In the genomic region with DNA sequence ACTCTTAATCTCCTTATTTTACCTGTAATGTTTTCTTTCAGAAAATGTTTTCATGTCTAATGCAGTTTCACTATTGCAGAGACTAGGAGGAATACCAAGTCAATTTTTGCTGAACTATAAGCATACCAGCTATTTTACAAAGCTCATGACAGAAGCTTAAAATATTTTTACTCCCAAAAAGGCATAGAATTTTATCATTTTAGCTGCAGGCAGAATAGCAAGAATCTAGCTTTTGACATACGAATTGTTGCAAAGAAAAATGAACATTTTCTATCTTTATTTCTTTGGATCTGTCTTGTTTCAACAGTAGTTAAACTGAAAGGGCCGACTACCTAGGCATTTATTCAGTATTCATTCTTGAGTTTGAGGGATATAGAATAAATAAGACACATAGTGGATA, we compare ENCODE assay signal across 3 cellular contexts.
"Had no signal": no experiment of that assay in that cellular context is flagged by ENCODE, and none has a peak within 500 bp of the region (broad histone marks: within the 10 kb centered on the region; RNA-seq: fewer than 3 reads in every experiment).

No MANE protein-coding gene starts in this region.

- H3K4me3 ChIP-seq: GM12878 had no signal

- ATAC-seq: GM12878 had no signal

- DNase-seq: GDM1, GF-D8 had no signal
